Comparison of ENCODE assay signal across 16 cellular contexts in the genomic region with DNA sequence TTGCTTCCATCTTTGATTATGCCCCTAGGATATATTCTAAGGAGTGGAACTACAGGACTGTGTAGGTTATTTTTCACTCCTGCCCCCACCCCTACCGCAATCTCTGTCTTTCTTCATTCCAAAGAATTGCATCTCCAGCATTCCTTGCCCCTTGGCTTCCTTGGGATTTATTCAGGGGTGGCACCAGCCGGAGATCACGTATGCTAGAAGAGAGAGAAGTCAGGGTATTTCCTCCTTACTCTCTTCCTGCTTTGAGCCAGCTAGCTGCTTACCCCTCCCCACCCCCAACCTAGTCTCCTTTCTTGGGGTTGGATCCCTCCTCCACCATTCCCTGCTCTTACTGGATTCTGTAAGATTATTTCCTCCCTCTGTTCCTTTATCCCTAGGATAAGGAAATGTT. TPM values are rescaled to one million over a fixed set of nuclear protein-coding genes. Genes with fewer than 3 reads are reported as not detected.
DNase-seq lines count a peak whose midpoint lies in the region; ATAC-seq and TF ChIP-seq lines count a peak whose summit lies in the region.
"Had no signal": no experiment of that assay in that cellular context is flagged by ENCODE, and none has a peak within 500 bp of the region (broad histone marks: within the 10 kb centered on the region; RNA-seq: fewer than 3 reads in every experiment).

No MANE protein-coding gene starts in this region.

- H4K20me1 ChIP-seq in GM23338 (replicated peaks; ENCODE audit: insufficient read depth): no peaks in the 10 kb centered on the region

- H3K27me3 ChIP-seq in GM23338 (ENCODE audit: insufficient read depth) (no peaks in the 10 kb centered on the region), mesendoderm (ENCODE audit: insufficient read depth, low read length, poor library complexity) (no peaks in the 10 kb centered on the region)
- H3K27me3 ChIP-seq: stomach had no signal

- no peak overlapping the region for H3K4me3 ChIP-seq in GM23338
- H3K4me3 ChIP-seq in mesendoderm (ENCODE audit: low read length): no peak overlapping the region
- H3K4me3 ChIP-seq: stomach had no signal

- in situ Hi-C loops in GM13976 (cut with MboI; ENCODE audit: low sequenced_read_pairs, unreplicated experiment): no loop called here

- H3K4ac ChIP-seq in mesendoderm (ENCODE audit: low read depth, low read length): no peak overlapping the region

- H3K79me2 ChIP-seq in GM23338 (replicated peaks; ENCODE audit: insufficient read depth) (no peaks in the 10 kb centered on the region), mesendoderm (ENCODE audit: control insufficient read depth, insufficient read depth, low read length) (no peaks in the 10 kb centered on the region)

- H4K8ac ChIP-seq in mesendoderm (ENCODE audit: low read depth, low read length): no peak overlapping the region

- no peaks in the 10 kb centered on the region; the same call in 1 of the 2 replicates for H3F3A ChIP-seq in GM23338 (replicated peaks; ENCODE audit: low read depth)

- H3K4me1 Mint-ChIP-seq in CD14-positive monocyte (peaks cover 46% of the 10 kb centered on the region), GM23338 (peaks cover 25% of the 10 kb centered on the region)
- H3K4me1 Mint-ChIP-seq in activated naive CD4-positive, alpha-beta T cell treated with anti-CD3 and anti-CD28 coated beads, Interleukin-2, amount 50 U/mL, for 24 hours: peaks cover 60% of the 10 kb centered on the region

- no peak for TF ChIP-seq CTCF in CD14-positive monocyte (IDR thresholded peaks at IDR 0.05)
- TF ChIP-seq CTCF in GM23338 (conservative IDR thresholded peaks at IDR 0.05; ENCODE audit: low read depth in 2 of 2): no peak
- no peak for TF ChIP-seq CTCF in GM13976 (IDR thresholded peaks at IDR 0.05; ENCODE audit: borderline replicate concordance, control extremely low read depth, extremely low read depth, insufficient read depth, missing control alignments)

- H3K4me2 ChIP-seq in GM23338 (peak overlapping the region; percentile 11; the same call in 1 of the 2 replicates), mesendoderm (ENCODE audit: low read length) (no peak overlapping the region)
- H3K4me2 ChIP-seq: SK-N-SH had no signal

- H3K18ac ChIP-seq in mesendoderm (ENCODE audit: low read length): no peak overlapping the region

- H3K4me1 ChIP-seq in GM23338 (ENCODE audit: insufficient read depth) (peaks cover 18% of the 10 kb centered on the region), mesendoderm (ENCODE audit: control insufficient read depth, low read depth, low read length) (no peaks in the 10 kb centered on the region)

- H3K23ac ChIP-seq in mesendoderm (ENCODE audit: low read length): no peak overlapping the region

- H3K36me3 Mint-ChIP-seq in CD14-positive monocyte (no peaks in the 10 kb centered on the region), GM23338 (ENCODE audit: low read depth) (no peaks in the 10 kb centered on the region)
- H3K36me3 Mint-ChIP-seq in activated naive CD4-positive, alpha-beta T cell treated with anti-CD3 and anti-CD28 coated beads, Interleukin-2, amount 50 U/mL, for 24 hours: no peaks in the 10 kb centered on the region

- H3K27ac Mint-ChIP-seq in CD14-positive monocyte: peak overlapping the region; percentile 28 to 91 (median 85)
- H3K27ac Mint-ChIP-seq in GM23338: peak overlapping the region; percentile 14; the same call in 1 of the 2 replicates
- peak overlapping the region; percentile 78 for H3K27ac Mint-ChIP-seq in activated naive CD4-positive, alpha-beta T cell treated with anti-CD3 and anti-CD28 coated beads, Interleukin-2, amount 50 U/mL, for 24 hours

- intact Hi-C loops in CD14-positive monocyte (cut with micrococcal nuclease): loop anchor here in 1 of 2 donors (5.0 kb wide), 1 partner anchor 35 kb away; a partner anchor contains a TSS

- H2AK5ac ChIP-seq in mesendoderm (ENCODE audit: low read length): no peak overlapping the region

- no peak overlapping the region for H2BK5ac ChIP-seq in mesendoderm (ENCODE audit: low read length)

- H3K9me3 Mint-ChIP-seq in CD14-positive monocyte (no peaks in the 10 kb centered on the region), GM23338 (peaks cover 2% of the 10 kb centered on the region; the same call in 1 of the 3 replicates)
- H3K9me3 Mint-ChIP-seq in activated naive CD4-positive, alpha-beta T cell treated with anti-CD3 and anti-CD28 coated beads, Interleukin-2, amount 50 U/mL, for 24 hours: no peaks in the 10 kb centered on the region

- ATAC-seq in GM23338: peak; percentile 32
- ATAC-seq in GM19467 (IDR thresholded peaks at IDR 0.05; ENCODE audit: unreplicated experiment): no peak
- ATAC-seq in GM21515 (IDR thresholded peaks at IDR 0.05; ENCODE audit: unreplicated experiment): no peak
- ATAC-seq: right cardiac atrium had no signal

- H3K4me3 Mint-ChIP-seq in CD14-positive monocyte: peak overlapping the region; percentile 55 to 84
- no peak overlapping the region for H3K4me3 Mint-ChIP-seq in GM23338
- H3K4me3 Mint-ChIP-seq in activated naive CD4-positive, alpha-beta T cell treated with anti-CD3 and anti-CD28 coated beads, Interleukin-2, amount 50 U/mL, for 24 hours: peak overlapping the region; percentile 61

- H2AFZ ChIP-seq in GM23338: peak overlapping the region; percentile 73

- no peak overlapping the region for H4K5ac ChIP-seq in mesendoderm (ENCODE audit: low read length)

- no peak overlapping the region for H3K9ac ChIP-seq in mesendoderm (ENCODE audit: low read length)
- H3K9ac ChIP-seq: SK-N-SH had no signal

- DNase-seq in CD14-positive monocyte (ENCODE audit: low spot score): no peak
- DNase-seq in GM23338 (ENCODE audit: low spot score): peak; percentile 63
- peak; percentile 16 for DNase-seq in mesendoderm
- DNase-seq in GM13976 (ENCODE audit: low spot score): no peak
- no peak for DNase-seq in activated effector memory CD4-positive, alpha-beta T cell treated with Interleukin-2 at 50 U/mL for 16 hours
- DNase-seq: activated CD4-positive, alpha-beta T cell treated with anti-CD3 and anti-CD28 coated beads, Interleukin-2, amount 50 U/mL, for 4 hours; effector CD4-positive, alpha-beta T cell; islet precursor cell; right cardiac atrium; SK-N-SH; stimulated activated CD4-positive, alpha-beta T cell treated with anti-CD3 and anti-CD28 coated beads, Interleukin-4, amount 100 ng/mL, for 24 hours; stomach had no signal

- no peaks in the 10 kb centered on the region for H3K27me3 Mint-ChIP-seq in CD14-positive monocyte (ENCODE audit: low read depth in 3 of 3)
- H3K27me3 Mint-ChIP-seq in GM23338 (ENCODE audit: insufficient read depth, low read depth, poor library complexity): peaks cover 7% of the 10 kb centered on the region
- H3K27me3 Mint-ChIP-seq in activated naive CD4-positive, alpha-beta T cell treated with anti-CD3 and anti-CD28 coated beads, Interleukin-2, amount 50 U/mL, for 24 hours: no peaks in the 10 kb centered on the region

- no peak overlapping the region for H2BK120ac ChIP-seq in mesendoderm (ENCODE audit: low read depth, low read length)

- H3K79me1 ChIP-seq in mesendoderm (ENCODE audit: low read length): no peaks in the 10 kb centered on the region

- H3K27ac ChIP-seq in GM23338 (ENCODE audit: low read depth): no peak overlapping the region
- no peak overlapping the region for H3K27ac ChIP-seq in mesendoderm (ENCODE audit: low read depth, low read length)
- H3K27ac ChIP-seq: C4-2B, stomach had no signal

- no peak overlapping the region for H2BK15ac ChIP-seq in mesendoderm (replicated peaks; ENCODE audit: low read depth)

- H3K56ac ChIP-seq in mesendoderm (ENCODE audit: low read length): peak overlapping the region; percentile 38

- WGBS in mesendoderm (ENCODE audit: extremely low coverage, insufficient coverage, low lambda C conversion rate): no CpG with 5 or more reads among the region's 3 CpGs

- H3K9me2 ChIP-seq in GM23338 (ENCODE audit: insufficient read depth): no peaks in the 10 kb centered on the region
- H3K9me2 ChIP-seq: SK-N-SH had no signal

- H3K36me3 ChIP-seq in GM23338 (ENCODE audit: insufficient read depth): no peaks in the 10 kb centered on the region
- no peaks in the 10 kb centered on the region for H3K36me3 ChIP-seq in mesendoderm (ENCODE audit: control insufficient read depth, insufficient read depth, low read length)
- H3K36me3 ChIP-seq: stomach had no signal

TF ChIP-seq in GM23338, 12 proteins besides CTCF, POLR2A, EP300 and RAD21 (continues in another document):
- TF ChIP-seq ZNF114 (CRISPR knock-in tag; IDR thresholded peaks at IDR 0.05): no peak
- no peak for TF ChIP-seq STAT1 (IDR thresholded peaks at IDR 0.05; ENCODE audit: unreplicated experiment)
- no peak for TF ChIP-seq CREB1 (CRISPR knock-in tag; IDR thresholded peaks at IDR 0.05; ENCODE audit: low read depth)

RNA-seq across cellular contexts. Expression of a gene that starts 35.0 kb away (rescaled TPM):
- polyA plus RNA-seq in CD14-positive monocyte (1 to 10 TPM; 4.6 to 6.9 TPM), GM23338 (2016; fragmentation: Nextera tagmentation; extraction: Ambion mirVana) (3.2 and 3.4 TPM in 2 replicates)
- 9.0 and 10.3 TPM in 2 replicates for total RNA-seq in GM23338 (2014; rRNA removed; shearing (Covaris generic))
- polyA plus RNA-seq in mesendoderm (2013, experiment 1 of 2): 1.9 TPM
- 1.9 TPM for polyA plus RNA-seq in mesendoderm (2013, experiment 2 of 2)

RNA-seq across cellular contexts. Expression of a gene that starts 42.2 kb away (rescaled TPM):
- polyA plus RNA-seq in CD14-positive monocyte (100 to 1,000 TPM; 300 to 310 TPM), GM23338 (2016; fragmentation: Nextera tagmentation; extraction: Ambion mirVana) (327 and 369 TPM in 2 replicates)
- total RNA-seq in GM23338 (2014; rRNA removed; shearing (Covaris generic)): 239 and 251 TPM in 2 replicates
- polyA plus RNA-seq in mesendoderm (2013, experiment 1 of 2): 280 TPM
- polyA plus RNA-seq in mesendoderm (2013, experiment 2 of 2): 273 TPM

Comparison
In these comparisons a context has a peak if more than half of its experiments do, and no peak if none do; other contexts are left out.
1. DNase-seq: peak in GM23338 (single experiment) and mesendoderm (single experiment); none in CD14-positive monocyte (single experiment), GM13976 (single experiment) and activated effector memory CD4-positive, alpha-beta T cell treated with Interleukin-2 at 50 U/mL for 16 hours (single experiment).
2. H3K27ac Mint-ChIP-seq: peak in every context shown above with its lines; median percentile 85 in CD14-positive monocyte; 78 in activated naive CD4-positive, alpha-beta T cell treated with anti-CD3 and anti-CD28 coated beads, Interleukin-2, amount 50 U/mL, for 24 hours; 14 in GM23338.